ENCODE assay signal across 20 cellular contexts in genomic region chr13:51291341-51291740, GRCh38. TPM values are rescaled to one million over a fixed set of nuclear protein-coding genes. Genes with fewer than 3 reads are reported as not detected.
A peak's percentile ranks its signal among the peaks of the same experiment; 100 is the strongest.
DNase-seq lines count a peak whose midpoint lies in the region; ATAC-seq, FAIRE-seq and TF ChIP-seq lines count a peak whose summit lies in the region.
"Had no signal": no experiment of that assay in that cellular context is flagged by ENCODE, and none has a peak within 500 bp of the region (broad histone marks: within the 10 kb centered on the region; RNA-seq: fewer than 3 reads in every experiment).

No MANE protein-coding gene starts in this region.

- H3K27me3 ChIP-seq in bronchial epithelial cell (ENCODE audit: control insufficient read depth, insufficient read depth, low read length) = no peaks in the 10 kb centered on the region
- no peaks in the 10 kb centered on the region for H3K27me3 ChIP-seq in uterus
- H3K27me3 ChIP-seq: thyroid gland had no signal

- TF ChIP-seq CTCF in bronchial epithelial cell (IDR thresholded peaks at IDR 0.05; ENCODE audit: insufficient read depth, low read length, severe bottlenecking) (no peak), uterus (IDR thresholded peaks at IDR 0.05) (no peak)

- H3K4me3 ChIP-seq in bronchial epithelial cell (ENCODE audit: low read depth, low read length) = no peak overlapping the region
- H3K4me3 ChIP-seq in uterus = no peak overlapping the region
- H3K4me3 ChIP-seq: thyroid gland had no signal

- DNase-seq in DMS53 (lab: John Stamatoyannopoulos, UW) (peak; percentile 65), DMS53 treated with DMSO at 0.1 percent for 48 hours (lab: John Stamatoyannopoulos, UW; ENCODE audit: unreplicated experiment) (no peak), bronchial epithelial cell (ENCODE audit: low read depth) (peak; percentile 51), left ventricle myocardium superior (no peak), uterus (peak in 1 of 2 donors; percentile 42), mesenteric fat pad (ENCODE audit: low spot score) (no peak), KG1 (lab: John Stamatoyannopoulos, UW) (no peak), mucosa of gallbladder (ENCODE audit: low spot score) (no peak)
- DNase-seq: activated naive CD4-positive, alpha-beta T cell treated with anti-CD3 and anti-CD28 coated beads, Interleukin-2, amount 50 U/mL, for 16 hours; CD4-positive, alpha-beta memory T cell; effector memory CD4-positive, alpha-beta T cell; mesendoderm; NCI-H774; stimulated activated CD4-positive, alpha-beta T cell treated with anti-CD3 and anti-CD28 coated beads, Interleukin-2, amount 100 ng/mL, for 48 hours; stimulated activated CD8-positive, alpha-beta memory T cell treated with anti-CD3 and anti-CD28 coated beads, Interleukin-4, amount 100 ng/mL, for 48 hours; thyroid gland had no signal

- H3K4me1 ChIP-seq in uterus = peaks cover 0 to 6% of the 10 kb centered on the region in 2 donors
- H3K4me1 ChIP-seq: thyroid gland had no signal

- ATAC-seq in left ventricle myocardium superior = peak; percentile 87

- peak overlapping the region; percentile 19 to 69 for H3K27ac ChIP-seq in uterus
- H3K27ac ChIP-seq: thyroid gland had no signal

- no peak for FAIRE-seq in bronchial epithelial cell (lab: Jason Lieb, UNC)
- FAIRE-seq: A204.1, RCC 7860 had no signal

- intact Hi-C loops in left ventricle myocardium superior (cut with micrococcal nuclease) = no loop called here
- intact Hi-C loops in uterus (cut with DNase I; ENCODE audit: low total_unique reads) = no loop called here

- H3K36me3 ChIP-seq in bronchial epithelial cell (ENCODE audit: control insufficient read depth, insufficient read depth, low read length) (no peaks in the 10 kb centered on the region), uterus (no peaks in the 10 kb centered on the region)
- H3K36me3 ChIP-seq: thyroid gland had no signal

- TF ChIP-seq POLR2A in uterus (IDR thresholded peaks at IDR 0.05) = no peak

- H3K9me3 ChIP-seq in uterus = no peaks in the 10 kb centered on the region
- H3K9me3 ChIP-seq: thyroid gland had no signal

RNA-seq across cellular contexts. Expression of gene SERPINE3, which starts 48.1 kb away (rescaled TPM):
- total RNA-seq in bronchial epithelial cell (not detected in 2 replicates), left ventricle myocardium superior (not detected), uterus (under 1 TPM in 1 of 4 donors, not detected in 3; 0.14 TPM), mesenteric fat pad (not detected), mucosa of gallbladder (not detected)
- total RNA-seq: CD4-positive, alpha-beta memory T cell; H9; T-helper 2 cell treated with Interferon-gamma antibody and Interleukin-4, amounts not matched to agents 100 ng/mL and 5 ng/mL, for 36 hours; thyroid gland had no signal

Comparison
In these comparisons a context has a peak if more than half of its experiments do, and no peak if none do; other contexts are left out.
1. DNase-seq: peak in DMS53 (single experiment) and bronchial epithelial cell (single experiment); none in DMS53 treated with DMSO at 0.1 percent for 48 hours (single experiment), left ventricle myocardium superior (single experiment), mesenteric fat pad (single experiment), KG1 (single experiment) and mucosa of gallbladder (single experiment).